8 cellular contexts compared by ENCODE assay signal in the genomic region with DNA sequence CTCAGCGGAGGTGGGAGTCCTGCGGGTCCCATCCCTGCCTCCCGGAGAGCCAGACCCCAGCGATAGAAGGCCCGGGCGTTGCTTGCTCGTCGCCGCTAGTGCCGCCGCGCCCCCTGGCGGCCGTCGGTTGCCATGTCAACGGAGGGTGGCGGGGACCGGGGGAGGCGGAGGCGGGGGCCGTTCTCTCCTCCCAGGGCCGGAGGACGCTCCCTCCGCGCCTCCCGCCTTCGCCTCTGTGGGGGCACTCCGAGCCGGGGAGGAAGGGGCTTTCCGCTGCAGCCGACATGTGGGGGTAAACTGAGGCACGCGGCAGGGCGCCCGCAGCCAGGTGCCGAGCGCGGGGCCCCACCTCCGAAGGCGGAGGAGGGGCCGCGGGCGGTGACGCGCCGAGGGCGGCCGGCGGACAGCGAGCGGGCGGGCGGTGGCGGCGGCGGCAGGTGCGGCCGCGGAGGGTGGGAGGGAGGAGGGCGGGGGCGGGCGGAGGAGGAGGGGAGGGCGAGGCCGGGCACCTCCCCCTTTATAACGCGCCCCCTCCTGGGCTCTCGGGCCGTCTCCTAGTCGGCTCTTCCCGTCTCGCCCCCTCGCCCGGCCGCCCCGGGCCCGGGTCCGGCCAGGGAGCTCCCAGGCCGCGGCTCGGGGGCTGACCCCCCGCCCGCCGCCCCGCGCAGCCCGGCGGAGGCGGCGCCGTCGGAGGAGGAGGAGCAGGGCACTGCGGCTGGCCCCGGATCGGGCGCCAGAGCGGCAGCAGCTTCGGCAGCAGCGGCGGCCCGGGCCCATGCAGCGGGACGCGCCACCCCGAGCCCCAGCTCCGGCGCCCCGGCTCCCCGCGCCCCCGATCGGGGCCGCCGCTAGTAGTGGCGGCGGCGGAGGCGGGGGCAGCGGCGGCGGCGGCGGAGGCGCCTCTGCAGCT. TPM values are rescaled to one million over a fixed set of nuclear protein-coding genes. Genes with fewer than 3 reads are reported as not detected.
DNase-seq lines count a peak whose midpoint lies in the region; ATAC-seq, FAIRE-seq and TF ChIP-seq lines count a peak whose summit lies in the region.

No MANE protein-coding gene starts in this region.

- H3K9me3 ChIP-seq in left ventricle myocardium inferior (replicated peaks) (no peaks in the 10 kb centered on the region), psoas muscle (no peaks in the 10 kb centered on the region)

- H3K36me3 Mint-ChIP-seq in T-helper 1 cell treated with Interleukin-12 subunit alpha and Interleukin-12 subunit beta and Interleukin-4 antibody, amounts not matched to agents 30 μg/mL and 1 μg/mL, for 36 hours (ENCODE audit: low read depth): peaks cover 32% of the 10 kb centered on the region

- H3K4me1 ChIP-seq in left ventricle myocardium inferior (peaks cover 68% of the 10 kb centered on the region), psoas muscle (peaks cover 22% of the 10 kb centered on the region)

- peak overlapping the region; percentile 97 for H3K4me3 Mint-ChIP-seq in T-helper 1 cell treated with Interleukin-12 subunit alpha and Interleukin-12 subunit beta and Interleukin-4 antibody, amounts not matched to agents 30 μg/mL and 1 μg/mL, for 36 hours

- no peak for TF ChIP-seq POLR2A in GM12891 (IDR thresholded peaks at IDR 0.05; ENCODE audit: low read depth, low read length)

- H3K36me3 ChIP-seq in left ventricle myocardium inferior (peaks cover 34% of the 10 kb centered on the region), psoas muscle (ENCODE audit: insufficient read depth in 1 of 2, low read depth in 1 of 2) (peaks cover 7 to 38% of the 10 kb centered on the region in 2 donors)

- FAIRE-seq in GM12891 (lab: Jason Lieb, UNC) (peak; percentile 95), urothelium cell line (lab: Jason Lieb, UNC) (no peak)

- H3K4me3 ChIP-seq in left ventricle myocardium inferior (peak overlapping the region; percentile 90), psoas muscle (peak overlapping the region; percentile 96)

- WGBS in psoas muscle, 3 donors: 0 to 1% (median 1%) methylated on average over 11 to 116 of the region's 123 CpGs

- peaks cover 49% of the 10 kb centered on the region for H3K4me1 Mint-ChIP-seq in T-helper 1 cell treated with Interleukin-12 subunit alpha and Interleukin-12 subunit beta and Interleukin-4 antibody, amounts not matched to agents 30 μg/mL and 1 μg/mL, for 36 hours (ENCODE audit: low read depth)

- H3K27me3 ChIP-seq in left ventricle myocardium inferior (ENCODE audit: low read depth) (no peaks in the 10 kb centered on the region), psoas muscle (ENCODE audit: insufficient read depth in 3 of 3, low read length in 2 of 3) (no peaks in the 10 kb centered on the region)

- TF ChIP-seq CTCF in left ventricle myocardium inferior (IDR thresholded peaks at IDR 0.05; ENCODE audit: borderline replicate concordance) (peak; percentile 87), psoas muscle (IDR thresholded peaks at IDR 0.05) (peak; percentile 84)

- H3K9me3 Mint-ChIP-seq in T-helper 1 cell treated with Interleukin-12 subunit alpha and Interleukin-12 subunit beta and Interleukin-4 antibody, amounts not matched to agents 30 μg/mL and 1 μg/mL, for 36 hours: no peaks in the 10 kb centered on the region

- ATAC-seq in HG02759 (IDR thresholded peaks at IDR 0.05; ENCODE audit: unreplicated experiment): peak; percentile 56
- ATAC-seq in psoas muscle: peak; percentile 72 to 86 (median 80)

- H3K27me3 Mint-ChIP-seq in T-helper 1 cell treated with Interleukin-12 subunit alpha and Interleukin-12 subunit beta and Interleukin-4 antibody, amounts not matched to agents 30 μg/mL and 1 μg/mL, for 36 hours (ENCODE audit: low read depth): no peaks in the 10 kb centered on the region

- H3K27ac Mint-ChIP-seq in T-helper 1 cell treated with Interleukin-12 subunit alpha and Interleukin-12 subunit beta and Interleukin-4 antibody, amounts not matched to agents 30 μg/mL and 1 μg/mL, for 36 hours: peak overlapping the region; percentile 97

- intact Hi-C loops in left ventricle myocardium inferior (cut with micrococcal nuclease) (loop anchor here (5.0 kb wide), 1 partner anchor 137 kb away; no protein-coding TSS in a partner anchor), psoas muscle (cut with DNase I) (loop anchor here (2.0 to 10.0 kb wide), 7 partner anchors 46 to 194 kb away; a partner anchor contains a TSS)

- H3K27ac ChIP-seq in left ventricle myocardium inferior (replicated peaks): peak overlapping the region; percentile 98
- H3K27ac ChIP-seq in psoas muscle: peak overlapping the region; percentile 93

- DNase-seq in GM12891 (ENCODE audit: insufficient read length, low spot score): peak; percentile 82
- DNase-seq in NCI-H128 (lab: John Stamatoyannopoulos, UW; ENCODE audit: unreplicated experiment): peak; percentile 57
- DNase-seq in amniotic stem cell (lab: John Stamatoyannopoulos, UW): peak; percentile 44
- DNase-seq in left ventricle myocardium inferior: peak; percentile 89
- peak; percentile 91 to 94 for DNase-seq in psoas muscle
- DNase-seq in urothelium cell line (ENCODE audit: low spot score): peak; percentile 91

TF ChIP-seq in GM12891, 5 proteins besides CTCF, POLR2A, EP300 and RAD21:
- TF ChIP-seq PAX5 (IDR thresholded peaks at IDR 0.05; ENCODE audit: insufficient read depth, low read length, severe bottlenecking): no peak
- TF ChIP-seq POU2F2 (IDR thresholded peaks at IDR 0.05; ENCODE audit: low read depth, low read length): no peak
- no peak for TF ChIP-seq TAF1 (IDR thresholded peaks at IDR 0.05; ENCODE audit: low read depth, low read length)
- no peak for TF ChIP-seq POLR2AphosphoS5 (IDR thresholded peaks at IDR 0.05; ENCODE audit: low read depth, low read length)
- TF ChIP-seq SPI1 (IDR thresholded peaks at IDR 0.05; ENCODE audit: low read depth, low read length): no peak

RNA-seq across cellular contexts. Expression of a gene that starts 0.6 kb away (rescaled TPM):
- 48.5 TPM for polyA plus RNA-seq in GM12891 (2012; ENCODE audit: low read depth, missing spikeins)
- total RNA-seq in left ventricle myocardium inferior (46.4 TPM), psoas muscle (10 to 100 TPM; 26.5 to 46.1 (median 42.9) TPM)
- 10 to 100 TPM; 29.7 to 39.3 (median 31.5) TPM for polyA plus RNA-seq in psoas muscle

RNA-seq across cellular contexts. Expression of a gene that starts 6.8 kb away (rescaled TPM):
- 10.6 TPM for polyA plus RNA-seq in GM12891 (2012; ENCODE audit: low read depth, missing spikeins)
- 18.2 TPM for total RNA-seq in left ventricle myocardium inferior
- 10 to 100 TPM in 2 of 4 donors, 1 to 10 TPM in 2; 8.3 to 12.0 (median 10.3) TPM for total RNA-seq in psoas muscle
- 10 to 100 TPM in 1 of 3 donors, 1 to 10 TPM in 2; 5.3 to 10.0 (median 8.4) TPM for polyA plus RNA-seq in psoas muscle

RNA-seq across cellular contexts. Expression of a gene that starts 17.4 kb away (rescaled TPM):
- polyA plus RNA-seq in GM12891 (2012; ENCODE audit: low read depth, missing spikeins): 48.1 TPM
- total RNA-seq in left ventricle myocardium inferior: 38.0 TPM
- 10 to 100 TPM; 39.7 to 61.9 (median 45.8) TPM for total RNA-seq in psoas muscle
- 10 to 100 TPM; 21.9 to 32.3 (median 29.8) TPM for polyA plus RNA-seq in psoas muscle

RNA-seq across cellular contexts. Expression of a gene that starts 50.2 kb away (rescaled TPM):
- 6.3 TPM for polyA plus RNA-seq in GM12891 (2012; ENCODE audit: low read depth, missing spikeins)
- total RNA-seq in left ventricle myocardium inferior (2.3 TPM), psoas muscle (1 to 10 TPM; 2.8 to 6.7 (median 4.0) TPM)
- 1 to 10 TPM; 4.6 to 6.9 (median 5.0) TPM for polyA plus RNA-seq in psoas muscle

Comparison
In these comparisons a context has a peak if more than half of its experiments do, and no peak if none do; other contexts are left out.
1. Peak in every context shown above with its lines: DNase-seq, ATAC-seq, H3K4me3 ChIP-seq and H3K27ac ChIP-seq.